ENCODE assay signal across 16 cellular contexts in the genomic region with DNA sequence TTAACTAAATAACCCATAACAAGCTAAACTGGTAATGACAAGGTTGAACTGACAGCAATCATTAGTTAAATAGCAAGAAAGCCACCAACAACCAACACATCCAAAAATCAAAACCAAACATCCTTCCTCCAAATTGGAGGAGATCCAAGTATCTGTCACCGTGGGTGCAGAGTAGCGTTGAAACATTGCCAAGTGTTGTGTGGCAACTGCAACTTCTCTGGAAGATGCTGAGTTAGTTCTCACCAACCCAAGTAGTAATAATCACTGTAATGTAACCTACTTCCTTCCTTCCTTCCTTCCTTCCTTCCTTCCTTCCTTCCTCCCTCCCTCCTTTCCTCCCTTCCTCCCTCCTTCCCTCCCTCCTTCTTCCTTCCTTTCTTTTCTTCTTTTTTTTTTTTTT.
DNase-seq lines count a peak whose midpoint lies in the region; ATAC-seq lines count a peak whose summit lies in the region.
"Had no signal": no experiment of that assay in that cellular context is flagged by ENCODE, and none has a peak within 500 bp of the region (broad histone marks: within the 10 kb centered on the region; RNA-seq: fewer than 3 reads in every experiment).

No MANE protein-coding gene starts in this region.

- no peak for ATAC-seq in stimulated activated effector memory CD8-positive, alpha-beta T cell treated with anti-CD3 and anti-CD28 coated beads, Interleukin-12 subunit alpha, Interleukin-12 subunit beta, amount 100 ng/mL, for 72 hours
- ATAC-seq: activated CD8-positive, alpha-beta T cell treated with anti-CD3 and anti-CD28 coated beads for 36 hours; body of pancreas had no signal

- peaks cover 14% of the 10 kb centered on the region for H3K4me1 Mint-ChIP-seq in stimulated activated effector memory CD8-positive, alpha-beta T cell treated with anti-CD3 and anti-CD28 coated beads, Interleukin-12 subunit alpha, Interleukin-12 subunit beta, amount 100 ng/mL, for 72 hours

- DNase-seq in NCI-H748 (lab: John Stamatoyannopoulos, UW; ENCODE audit: unreplicated experiment) = peak; percentile 37
- no peak for DNase-seq in NCI-H748 treated with DMSO at 0.1 percent for 48 hours (lab: John Stamatoyannopoulos, UW)
- peak; percentile 40 for DNase-seq in NCI-H1694 (lab: John Stamatoyannopoulos, UW)
- DNase-seq in amniotic epithelial cell (ENCODE audit: low read depth) = peak; percentile 54
- DNase-seq in stimulated activated effector memory CD8-positive, alpha-beta T cell treated with anti-CD3 and anti-CD28 coated beads, Interleukin-12 subunit alpha, Interleukin-12 subunit beta, amount 100 ng/mL, for 72 hours (ENCODE audit: low spot score in 2 of 2) = no peak
- no peak for DNase-seq in dedifferentiated amniotic fluid mesenchymal stem cell (ENCODE audit: extremely low spot score)
- DNase-seq in glomerular visceral epithelial cell (ENCODE audit: extremely low spot score) = no peak
- no peak for DNase-seq in iPS-NIHi7 (ENCODE audit: extremely low spot score)
- DNase-seq: activated CD8-positive, alpha-beta T cell treated with anti-CD3 and anti-CD28 coated beads for 36 hours; activated effector memory CD4-positive, alpha-beta T cell treated with Interleukin-2 at 50 U/mL for 16 hours; glutamatergic neuron; KG1; NCI-H446 treated with DMSO at 0.1 percent for 48 hours; ovary; T-helper 9 cell had no signal

- no peak overlapping the region for H3K4me3 Mint-ChIP-seq in stimulated activated effector memory CD8-positive, alpha-beta T cell treated with anti-CD3 and anti-CD28 coated beads, Interleukin-12 subunit alpha, Interleukin-12 subunit beta, amount 100 ng/mL, for 72 hours
- H3K4me3 Mint-ChIP-seq: activated CD8-positive, alpha-beta T cell treated with anti-CD3 and anti-CD28 coated beads for 36 hours had no signal

- peak overlapping the region; percentile 45 for H3K27ac Mint-ChIP-seq in stimulated activated effector memory CD8-positive, alpha-beta T cell treated with anti-CD3 and anti-CD28 coated beads, Interleukin-12 subunit alpha, Interleukin-12 subunit beta, amount 100 ng/mL, for 72 hours
- H3K27ac Mint-ChIP-seq: activated CD8-positive, alpha-beta T cell treated with anti-CD3 and anti-CD28 coated beads for 36 hours had no signal

- no peaks in the 10 kb centered on the region for H3K36me3 Mint-ChIP-seq in stimulated activated effector memory CD8-positive, alpha-beta T cell treated with anti-CD3 and anti-CD28 coated beads, Interleukin-12 subunit alpha, Interleukin-12 subunit beta, amount 100 ng/mL, for 72 hours

- no peaks in the 10 kb centered on the region for H3K9me3 Mint-ChIP-seq in stimulated activated effector memory CD8-positive, alpha-beta T cell treated with anti-CD3 and anti-CD28 coated beads, Interleukin-12 subunit alpha, Interleukin-12 subunit beta, amount 100 ng/mL, for 72 hours
- H3K9me3 Mint-ChIP-seq: activated CD8-positive, alpha-beta T cell treated with anti-CD3 and anti-CD28 coated beads for 36 hours had no signal

Comparison
In these comparisons a context has a peak if more than half of its experiments do, and no peak if none do; other contexts are left out.
1. DNase-seq: peak in NCI-H748 (single experiment), NCI-H1694 (single experiment) and amniotic epithelial cell (single experiment); none in NCI-H748 treated with DMSO at 0.1 percent for 48 hours (single experiment), stimulated activated effector memory CD8-positive, alpha-beta T cell treated with anti-CD3 and anti-CD28 coated beads, Interleukin-12 subunit alpha, Interleukin-12 subunit beta, amount 100 ng/mL, for 72 hours (0 of 2), dedifferentiated amniotic fluid mesenchymal stem cell (single experiment), glomerular visceral epithelial cell (single experiment) and iPS-NIHi7 (single experiment).